ENCODE assay signal across 8 cellular contexts in genomic region chr19:58348080-58348479, GRCh38. TPM values are rescaled to one million over a fixed set of nuclear protein-coding genes. Genes with fewer than 3 reads are reported as not detected.
A peak's percentile ranks its signal among the peaks of the same experiment; 100 is the strongest.
DNase-seq lines count a peak whose midpoint lies in the region; ATAC-seq and TF ChIP-seq lines count a peak whose summit lies in the region.
"Not testable (repeated sequence)": the region's sequence is repeated elsewhere in the genome, so short reads cannot be mapped to it uniquely, and the experiment has no call there.

No MANE protein-coding gene starts in this region.

- H3K4me1 ChIP-seq in H9 (ENCODE audit: insufficient read depth, low read length); Panc1 (ENCODE audit: control insufficient read depth, insufficient read depth, low read length); iPS DF 6.9 (ENCODE audit: control insufficient read depth, insufficient read depth, low read length): not testable (repeated sequence)

- not testable (repeated sequence) for H3K27ac ChIP-seq in H9 (ENCODE audit: insufficient read length, low read depth, low read length); iPS DF 6.9 (ENCODE audit: low read length)
- H3K27ac ChIP-seq in Panc1 (ENCODE audit: low read length) (peak overlapping the region; percentile 39), dorsolateral prefrontal cortex (peak overlapping the region in 41 of 59 donors; percentile 28 to 90 (median 78))

- H3K9me3 ChIP-seq in H9 (ENCODE audit: control insufficient read depth, low read depth, low read length); Panc1 (ENCODE audit: control insufficient read depth, insufficient read depth, low read depth, low read length); iPS DF 6.9 (ENCODE audit: control insufficient read depth, insufficient read depth, low read length): not testable (repeated sequence)

- peak overlapping the region; percentile 46 for H3K9ac ChIP-seq in H9 (ENCODE audit: extremely low read depth, insufficient read length, low read length)

- not testable (repeated sequence) for H3K79me1 ChIP-seq in H9 (ENCODE audit: insufficient read depth, low read depth, low read length, poor library complexity, severe bottlenecking)

- in situ Hi-C loops in Panc1 (cut with HindIII; ENCODE audit: low pct_unique_long_range_greater_than_20kb, low sequenced_read_pairs): not testable (repeated sequence)

- H3K4me3 Mint-ChIP-seq in H9: peak overlapping the region; percentile 89 to 97
- H3K4me3 Mint-ChIP-seq in activated T-helper 17 cell treated with anti-CD3 and anti-CD28 coated beads, Interleukin-2, amount 50 U/mL, for 72 hours: peak overlapping the region; percentile 90
- peak overlapping the region; percentile 78 for H3K4me3 Mint-ChIP-seq in natural killer cell treated with Interleukin-12 subunit alpha and Interleukin-12 subunit beta and Interleukin-15 and Interleukin-18, amount 100 ng/mL, for 72 hours
- peak overlapping the region; percentile 100 for H3K4me3 Mint-ChIP-seq in stimulated activated memory B cell treated with anti-CD40 and anti-IgM and Interleukin-4, amounts not matched to agents 10 μg/mL and 1 μg/mL and 100 μg/mL, for 72 hours

- H3K27me3 ChIP-seq in BJ (ENCODE audit: control insufficient read depth, insufficient read depth, low read length); H9 (ENCODE audit: insufficient read depth, low read length); Panc1 (ENCODE audit: control insufficient read depth, insufficient read depth, low read length); iPS DF 6.9 (ENCODE audit: control insufficient read depth, insufficient read depth, low read length): not testable (repeated sequence)
- peaks cover 0 to 23% (median 0%) of the 10 kb centered on the region in 45 donors for H3K27me3 ChIP-seq in dorsolateral prefrontal cortex

- H3K27me3 Mint-ChIP-seq in H9 (ENCODE audit: low read depth); activated T-helper 17 cell treated with anti-CD3 and anti-CD28 coated beads, Interleukin-2, amount 50 U/mL, for 72 hours; stimulated activated memory B cell treated with anti-CD40 and anti-IgM and Interleukin-4, amounts not matched to agents 10 μg/mL and 1 μg/mL and 100 μg/mL, for 72 hours: not testable (repeated sequence)
- H3K27me3 Mint-ChIP-seq in natural killer cell treated with Interleukin-12 subunit alpha and Interleukin-12 subunit beta and Interleukin-15 and Interleukin-18, amount 100 ng/mL, for 72 hours: peaks cover 3 to 23% of the 10 kb centered on the region in 2 donors

- peaks cover 12% of the 10 kb centered on the region for H3K36me3 ChIP-seq in BJ (ENCODE audit: control insufficient read depth, insufficient read depth, low read length)
- not testable (repeated sequence) for H3K36me3 ChIP-seq in Panc1 (ENCODE audit: control insufficient read depth, insufficient read depth, low read length); iPS DF 6.9 (ENCODE audit: control insufficient read depth, insufficient read depth, low read length)

- H3K79me2 ChIP-seq in H9 (ENCODE audit: insufficient read depth, low read length): not testable (repeated sequence)

- POLR2A ChIA-PET in BJ (lab: Charles Lee): not testable (repeated sequence)
- POLR2A ChIA-PET in Panc1 (lab: Charles Lee): interaction anchor here (1.0 to 2.0 kb wide), 2 partner anchors 14 to 15 kb away, joined by 3 to 16 read pairs; partner anchors contain the start of gene ZNF497

- not testable (repeated sequence) for H3K23ac ChIP-seq in H9 (ENCODE audit: insufficient read length, low read depth, low read length)

- H3K9me3 Mint-ChIP-seq in H9; activated T-helper 17 cell treated with anti-CD3 and anti-CD28 coated beads, Interleukin-2, amount 50 U/mL, for 72 hours; natural killer cell treated with Interleukin-12 subunit alpha and Interleukin-12 subunit beta and Interleukin-15 and Interleukin-18, amount 100 ng/mL, for 72 hours; stimulated activated memory B cell treated with anti-CD40 and anti-IgM and Interleukin-4, amounts not matched to agents 10 μg/mL and 1 μg/mL and 100 μg/mL, for 72 hours: not testable (repeated sequence)

- not testable (repeated sequence) for BruUV-seq in Panc1 (replicated peaks; lab: Mats Ljungman, UMichigan)

- H2AFZ ChIP-seq in H9 (ENCODE audit: low read length): not testable (repeated sequence)

- ATAC-seq in Panc1: peak; percentile 7
- ATAC-seq in activated T-helper 17 cell treated with anti-CD3 and anti-CD28 coated beads, Interleukin-2, amount 50 U/mL, for 72 hours (replicated peaks): peak; percentile 6
- not testable (repeated sequence) for ATAC-seq in natural killer cell treated with Interleukin-12 subunit alpha and Interleukin-12 subunit beta and Interleukin-15 and Interleukin-18, amount 100 ng/mL, for 72 hours; stimulated activated memory B cell treated with anti-CD40 and anti-IgM and Interleukin-4, amounts not matched to agents 10 μg/mL and 1 μg/mL and 100 μg/mL, for 72 hours

- H2BK5ac ChIP-seq in H9 (ENCODE audit: insufficient read length, low read length): not testable (repeated sequence)

- not testable (repeated sequence) for H4K5ac ChIP-seq in H9 (ENCODE audit: insufficient read length, low read depth, low read length)

- not testable (repeated sequence) for DNase-seq in BJ (ENCODE audit: low read depth); H9; Panc1 (ENCODE audit: low read depth, low spot score); dorsolateral prefrontal cortex; iPS DF 6.9 (ENCODE audit: low read depth, low spot score); natural killer cell treated with Interleukin-12 subunit alpha and Interleukin-12 subunit beta and Interleukin-15 and Interleukin-18, amount 100 ng/mL, for 72 hours (ENCODE audit: low spot score)

- H3T11ph ChIP-seq in H9 (ENCODE audit: low read length): not testable (repeated sequence)

- not testable (repeated sequence) for H3K18ac ChIP-seq in H9 (ENCODE audit: insufficient read length, low read depth, low read length)

- not testable (repeated sequence) for H3K14ac ChIP-seq in H9 (ENCODE audit: insufficient read depth, low read length)

- intact Hi-C loops in Panc1 (cut with micrococcal nuclease; ENCODE audit: unreplicated experiment); dorsolateral prefrontal cortex (cut with DNase I): not testable (repeated sequence)

- not testable (repeated sequence) for H4K8ac ChIP-seq in H9 (replicated peaks; ENCODE audit: insufficient read length, low read depth, low read length)

- not testable (repeated sequence) for H3K4ac ChIP-seq in H9 (ENCODE audit: low read depth, low read length)

- not testable (repeated sequence) for H3K56ac ChIP-seq in H9 (ENCODE audit: insufficient read length, low read depth, low read length)

- H3K4me3 ChIP-seq in BJ (ENCODE audit: low read depth, low read length) (peak overlapping the region; percentile 91), Panc1 (ENCODE audit: low read depth in 2 of 2, low read length in 2 of 2) (peak overlapping the region; percentile 63 to 97), dorsolateral prefrontal cortex (peak overlapping the region; percentile 29 to 90 (median 77)), iPS DF 6.9 (ENCODE audit: low read length) (peak overlapping the region; percentile 53; the same call in 1 of the 2 replicates)

- H4K20me1 ChIP-seq in H9 (ENCODE audit: control insufficient read depth, insufficient read depth, insufficient read length): not testable (repeated sequence)

- H3K4me2 ChIP-seq in H9 (ENCODE audit: insufficient read depth, insufficient read length, low read length): peak overlapping the region; percentile 54

- H3K36me3 Mint-ChIP-seq in H9 (ENCODE audit: insufficient read depth in 1 of 3, low read depth in 3 of 3); activated T-helper 17 cell treated with anti-CD3 and anti-CD28 coated beads, Interleukin-2, amount 50 U/mL, for 72 hours (ENCODE audit: low read depth); natural killer cell treated with Interleukin-12 subunit alpha and Interleukin-12 subunit beta and Interleukin-15 and Interleukin-18, amount 100 ng/mL, for 72 hours: not testable (repeated sequence)
- peaks cover 43% of the 10 kb centered on the region for H3K36me3 Mint-ChIP-seq in stimulated activated memory B cell treated with anti-CD40 and anti-IgM and Interleukin-4, amounts not matched to agents 10 μg/mL and 1 μg/mL and 100 μg/mL, for 72 hours

- TF ChIP-seq CTCF in BJ (IDR thresholded peaks at IDR 0.05; ENCODE audit: insufficient read depth, low read depth, low read length); H9 (conservative IDR thresholded peaks at IDR 0.05); Panc1 (IDR thresholded peaks at IDR 0.05): not testable (repeated sequence)
- peak in 1 of 56 donors; percentile 1 for TF ChIP-seq CTCF in dorsolateral prefrontal cortex (IDR thresholded peaks at IDR 0.05 in 54 of 56, conservative IDR thresholded peaks at IDR 0.05 in 2 of 56; ENCODE audit: low read depth in 1 of 56, partially characterized antibody in 56 of 56)

- not testable (repeated sequence) for H2AK5ac ChIP-seq in H9 (ENCODE audit: insufficient read length, low read length)

- H2BK12ac ChIP-seq in H9 (ENCODE audit: insufficient read length, low read depth, low read length): not testable (repeated sequence)

- not testable (repeated sequence) for H2BK15ac ChIP-seq in H9 (ENCODE audit: low read depth, low read length)

- H2BK120ac ChIP-seq in H9 (ENCODE audit: low read depth, low read length, poor library complexity, severe bottlenecking): not testable (repeated sequence)

- not testable (repeated sequence) for H3K23me2 ChIP-seq in H9 (ENCODE audit: insufficient read length, low read depth, low read length, poor library complexity, severe bottlenecking)

- CTCF ChIA-PET in BJ (lab: Yijun Ruan, JAX): interaction anchor here (1.0 to 1.2 kb wide), 2 partner anchors 11 to 14 kb away, joined by 5 read pairs; partner anchors contain the start of gene ZNF497
- CTCF ChIA-PET in Panc1 (lab: Charles Lee): not testable (repeated sequence)

- not testable (repeated sequence) for H4K91ac ChIP-seq in H9 (ENCODE audit: insufficient read length, low read depth, low read length)

- H3K27ac Mint-ChIP-seq in H9: not testable (repeated sequence)
- H3K27ac Mint-ChIP-seq in activated T-helper 17 cell treated with anti-CD3 and anti-CD28 coated beads, Interleukin-2, amount 50 U/mL, for 72 hours: peak overlapping the region; percentile 80
- H3K27ac Mint-ChIP-seq in natural killer cell treated with Interleukin-12 subunit alpha and Interleukin-12 subunit beta and Interleukin-15 and Interleukin-18, amount 100 ng/mL, for 72 hours: peak overlapping the region in 1 of 2 donors; percentile 31
- peak overlapping the region; percentile 89 for H3K27ac Mint-ChIP-seq in stimulated activated memory B cell treated with anti-CD40 and anti-IgM and Interleukin-4, amounts not matched to agents 10 μg/mL and 1 μg/mL and 100 μg/mL, for 72 hours

- H3K4me1 Mint-ChIP-seq in H9: not testable (repeated sequence)
- H3K4me1 Mint-ChIP-seq in activated T-helper 17 cell treated with anti-CD3 and anti-CD28 coated beads, Interleukin-2, amount 50 U/mL, for 72 hours: peaks cover 10% of the 10 kb centered on the region
- H3K4me1 Mint-ChIP-seq in natural killer cell treated with Interleukin-12 subunit alpha and Interleukin-12 subunit beta and Interleukin-15 and Interleukin-18, amount 100 ng/mL, for 72 hours (ENCODE audit: low read depth in 2 of 2): peaks cover 6 to 18% of the 10 kb centered on the region in 2 donors
- H3K4me1 Mint-ChIP-seq in stimulated activated memory B cell treated with anti-CD40 and anti-IgM and Interleukin-4, amounts not matched to agents 10 μg/mL and 1 μg/mL and 100 μg/mL, for 72 hours: peaks cover 61% of the 10 kb centered on the region

- H2BK20ac ChIP-seq in H9 (ENCODE audit: low read depth, low read length, poor library complexity, severe bottlenecking): not testable (repeated sequence)

- no CpG with 5 or more reads among the region's 12 CpGs for WGBS in H9 (ENCODE audit: extremely low coverage, insufficient read length, low lambda C conversion rate)
- no CpG with 5 or more reads among the region's 12 CpGs for WGBS in iPS DF 6.9 (ENCODE audit: insufficient coverage, insufficient read length)

RNA-seq across cellular contexts. Expression of gene A1BG, which starts 5.2 kb away (rescaled TPM):
- polyA plus RNA-seq in BJ (2011; rRNA removed): 13.7 and 15.5 TPM in 2 replicates
- 0.82 and 1.2 TPM in 2 replicates for polyA minus RNA-seq in BJ (2011; rRNA and poly(A)+ RNA removed)
- total RNA-seq in H9 (2021) (17.4 and 22.2 TPM in 2 replicates), Panc1 (2021; ENCODE audit: unreplicated experiment) (47.4 TPM), dorsolateral prefrontal cortex (10 to 100 TPM in 90 of 120 experiments, 1 to 10 TPM in 30; 4.6 to 29.0 (median 12.6) TPM)
- 114 TPM for polyA plus RNA-seq in Panc1 (2012; ENCODE audit: insufficient read length)
- total RNA-seq in activated T-helper 17 cell treated with anti-CD3 and anti-CD28 coated beads, Interleukin-2, amount 50 U/mL, for 72 hours: 10 to 100 TPM; 12.4 to 15.4 TPM
- 1 to 10 TPM; 4.4 to 5.2 TPM for total RNA-seq in natural killer cell treated with Interleukin-12 subunit alpha and Interleukin-12 subunit beta and Interleukin-15 and Interleukin-18, amount 100 ng/mL, for 72 hours

RNA-seq across cellular contexts. Expression of gene ZNF497, which starts 14.5 kb away (rescaled TPM):
- 0.20 TPM in 2 replicates for polyA plus RNA-seq in BJ (2011; rRNA removed)
- polyA minus RNA-seq in BJ (2011; rRNA and poly(A)+ RNA removed): 0.10 and 0.33 TPM in 2 replicates
- 2.4 TPM in 2 replicates for total RNA-seq in H9 (2021)
- total RNA-seq in Panc1 (2021; ENCODE audit: unreplicated experiment): 1.9 TPM
- 4.0 TPM for polyA plus RNA-seq in Panc1 (2012; ENCODE audit: insufficient read length)
- total RNA-seq in activated T-helper 17 cell treated with anti-CD3 and anti-CD28 coated beads, Interleukin-2, amount 50 U/mL, for 72 hours: 1 to 10 TPM; 1.7 to 1.8 TPM
- total RNA-seq in dorsolateral prefrontal cortex: 1 to 10 TPM; 1.3 to 6.9 (median 3.7) TPM
- 1 to 10 TPM in 1 of 2 donors, under 1 TPM in 1; 0.52 to 1.4 TPM for total RNA-seq in natural killer cell treated with Interleukin-12 subunit alpha and Interleukin-12 subunit beta and Interleukin-15 and Interleukin-18, amount 100 ng/mL, for 72 hours

RNA-seq across cellular contexts. Expression of gene ZSCAN22, which starts 21.3 kb away (rescaled TPM):
- 2.1 and 2.3 TPM in 2 replicates for polyA plus RNA-seq in BJ (2011; rRNA removed)
- polyA minus RNA-seq in BJ (2011; rRNA and poly(A)+ RNA removed): 3.9 TPM in 2 replicates
- 4.7 and 4.8 TPM in 2 replicates for total RNA-seq in H9 (2021)
- 6.6 TPM for total RNA-seq in Panc1 (2021; ENCODE audit: unreplicated experiment)
- 3.2 TPM for polyA plus RNA-seq in Panc1 (2012; ENCODE audit: insufficient read length)
- 1 to 10 TPM; 4.3 to 6.1 TPM for total RNA-seq in activated T-helper 17 cell treated with anti-CD3 and anti-CD28 coated beads, Interleukin-2, amount 50 U/mL, for 72 hours
- total RNA-seq in dorsolateral prefrontal cortex: 1 to 10 TPM; 2.1 to 6.1 (median 3.3) TPM
- total RNA-seq in natural killer cell treated with Interleukin-12 subunit alpha and Interleukin-12 subunit beta and Interleukin-15 and Interleukin-18, amount 100 ng/mL, for 72 hours: 1 to 10 TPM; 5.9 to 6.1 TPM

RNA-seq across cellular contexts. Expression of gene ZNF837, which starts 32.8 kb away (rescaled TPM):
- polyA plus RNA-seq in BJ (2011; rRNA removed): 0.47 and 0.82 TPM in 2 replicates
- polyA minus RNA-seq in BJ (2011; rRNA and poly(A)+ RNA removed): 0.38 and 0.41 TPM in 2 replicates
- 3.4 and 3.8 TPM in 2 replicates for total RNA-seq in H9 (2021)
- total RNA-seq in Panc1 (2021; ENCODE audit: unreplicated experiment): 1.6 TPM
- polyA plus RNA-seq in Panc1 (2012; ENCODE audit: insufficient read length): 3.7 TPM
- 1 to 10 TPM; 1.1 to 1.9 TPM for total RNA-seq in activated T-helper 17 cell treated with anti-CD3 and anti-CD28 coated beads, Interleukin-2, amount 50 U/mL, for 72 hours
- 1 to 10 TPM in 53 of 120 experiments, under 1 TPM in 60, not detected in 7; 0.27 to 2.9 (median 0.98) TPM for total RNA-seq in dorsolateral prefrontal cortex
- total RNA-seq in natural killer cell treated with Interleukin-12 subunit alpha and Interleukin-12 subunit beta and Interleukin-15 and Interleukin-18, amount 100 ng/mL, for 72 hours: under 1 TPM; 0.71 to 0.86 TPM

RNA-seq across cellular contexts. Expression of gene RPS5, which starts 39.0 kb away (rescaled TPM):
- polyA plus RNA-seq in BJ (2011; rRNA removed): 2,500 and 3,326 TPM in 2 replicates
- 895 and 1,382 TPM in 2 replicates for polyA minus RNA-seq in BJ (2011; rRNA and poly(A)+ RNA removed)
- 1,400 and 1,442 TPM in 2 replicates for total RNA-seq in H9 (2021)
- total RNA-seq in Panc1 (2021; ENCODE audit: unreplicated experiment): 1,487 TPM
- polyA plus RNA-seq in Panc1 (2012; ENCODE audit: insufficient read length): 2,835 TPM
- total RNA-seq in activated T-helper 17 cell treated with anti-CD3 and anti-CD28 coated beads, Interleukin-2, amount 50 U/mL, for 72 hours: 1,000 to 10,000 TPM; 1,376 to 1,435 TPM
- 100 to 1,000 TPM; 212 to 406 (median 277) TPM for total RNA-seq in dorsolateral prefrontal cortex
- 100 to 1,000 TPM; 757 to 786 TPM for total RNA-seq in natural killer cell treated with Interleukin-12 subunit alpha and Interleukin-12 subunit beta and Interleukin-15 and Interleukin-18, amount 100 ng/mL, for 72 hours
